27 cellular contexts compared by ENCODE assay signal in genomic region chr13:50179977-50180376, GRCh38.
"Had no signal": no experiment of that assay in that cellular context is flagged by ENCODE, and none has a peak within 500 bp of the region (broad histone marks: within the 10 kb centered on the region; RNA-seq: fewer than 3 reads in every experiment).

No MANE protein-coding gene starts in this region.

- ATAC-seq: activated CD4-positive, alpha-beta T cell treated with anti-CD3 and anti-CD28 coated beads for 36 hours; activated CD8-positive, alpha-beta memory T cell treated with anti-CD3 and anti-CD28 coated beads, Interleukin-2, amount 10 ng/mL, durations not matched to agents 7 days and 5 days; activated CD8-positive, alpha-beta T cell treated with anti-CD3 and anti-CD28 coated beads, Interleukin-2, amount 10 ng/mL, durations not matched to agents 7 days and 5 days; activated naive CD8-positive, alpha-beta T cell treated with anti-CD3 and anti-CD28 coated beads, Interleukin-2, amount 50 U/mL, for 24 hours; body of pancreas; gastroesophageal sphincter; heart right ventricle had no signal

- DNase-seq: activated CD4-positive, alpha-beta memory T cell treated with anti-CD3 and anti-CD28 coated beads for 36 hours; activated CD4-positive, alpha-beta T cell treated with anti-CD3 and anti-CD28 coated beads for 36 hours; activated CD4-positive, alpha-beta T cell treated with anti-CD3 and anti-CD28 coated beads, Interleukin-2, amount 10 ng/mL, durations not matched to agents 24 days and 14 days; activated CD4-positive, CD25-positive, alpha-beta regulatory T cell; activated CD4-positive, CD25-positive, alpha-beta regulatory T cell treated with anti-CD3 and anti-CD28 coated beads, Interleukin-2, amount 50 U/mL, for 72 hours; activated CD8-positive, alpha-beta memory T cell treated with anti-CD3 and anti-CD28 coated beads, Interleukin-2, amount 10 ng/mL, durations not matched to agents 7 days and 5 days; activated CD8-positive, alpha-beta memory T cell treated with anti-CD3 and anti-CD28 coated beads, Interleukin-2, amount 50 U/mL, for 4 hours; activated CD8-positive, alpha-beta T cell treated with anti-CD3 and anti-CD28 coated beads, Interleukin-2, amount 10 ng/mL, durations not matched to agents 7 days and 5 days; activated effector memory CD4-positive, alpha-beta T cell treated with anti-CD3 and anti-CD28 coated beads, Interleukin-2, amount 50 U/mL, for 16 hours; activated naive CD4-positive, alpha-beta T cell treated with anti-CD3 and anti-CD28 coated beads for 36 hours; activated naive CD8-positive, alpha-beta T cell treated with anti-CD3 and anti-CD28 coated beads for 36 hours; activated naive CD8-positive, alpha-beta T cell treated with anti-CD3 and anti-CD28 coated beads, Interleukin-2, amount 50 U/mL, for 24 hours; activated T-cell treated with anti-CD3 and anti-CD28 coated beads, Interleukin-2, amount 50 U/mL, for 1 hour; activated T-cell treated with anti-CD3 and anti-CD28 coated beads, Interleukin-2, amount 50 U/mL, for 48 hours; adrenal gland; amygdala; aorta; body of pancreas; caudate nucleus; cortex of kidney; dermis blood vessel endothelial cell; effector CD8-positive, alpha-beta T cell; esophagus squamous epithelium; foreskin melanocyte; heart right ventricle; T1000 had no signal
